ENCODE assay signal across 24 cellular contexts in genomic region chr1:203450016-203450415, GRCh38. TPM values are rescaled to one million over a fixed set of nuclear protein-coding genes. Genes with fewer than 3 reads are reported as not detected.
"Had no signal": no experiment of that assay in that cellular context is flagged by ENCODE, and none has a peak within 500 bp of the region (broad histone marks: within the 10 kb centered on the region; RNA-seq: fewer than 3 reads in every experiment).

No MANE protein-coding gene starts in this region.

- H3K9me3 Mint-ChIP-seq: activated CD4-positive, alpha-beta memory T cell treated with anti-CD3 and anti-CD28 coated beads, Interleukin-2, amount 10 ng/mL, durations not matched to agents 7 days and 5 days; effector memory CD8-positive, alpha-beta T cell; stimulated activated effector memory CD8-positive, alpha-beta T cell treated with anti-CD3 and anti-CD28 coated beads, Interleukin-12 subunit alpha, Interleukin-12 subunit beta, amount 100 ng/mL, for 72 hours; type B pancreatic cell had no signal

- H3K4me1 Mint-ChIP-seq: activated CD4-positive, alpha-beta memory T cell treated with anti-CD3 and anti-CD28 coated beads, Interleukin-2, amount 10 ng/mL, durations not matched to agents 7 days and 5 days; activated naive CD8-positive, alpha-beta T cell treated with anti-CD3 and anti-CD28 coated beads, Interleukin-2, amount 50 U/mL, for 24 hours; naive thymus-derived CD8-positive, alpha-beta T cell; stimulated activated effector memory CD8-positive, alpha-beta T cell treated with anti-CD3 and anti-CD28 coated beads, Interleukin-12 subunit alpha, Interleukin-12 subunit beta, amount 100 ng/mL, for 72 hours; stimulated activated naive CD8-positive, alpha-beta T cell treated with anti-CD3 and anti-CD28 coated beads, Interleukin-15, amount 100 ng/mL, for 72 hours had no signal

- H3K36me3 Mint-ChIP-seq: brain; stimulated activated effector memory CD8-positive, alpha-beta T cell treated with anti-CD3 and anti-CD28 coated beads, Interleukin-12 subunit alpha, Interleukin-12 subunit beta, amount 100 ng/mL, for 72 hours; type B pancreatic cell had no signal

- H3K4me3 Mint-ChIP-seq: activated CD4-positive, alpha-beta memory T cell treated with anti-CD3 and anti-CD28 coated beads, Interleukin-2, amount 10 ng/mL, durations not matched to agents 7 days and 5 days; activated naive CD8-positive, alpha-beta T cell treated with anti-CD3 and anti-CD28 coated beads, Interleukin-2, amount 50 U/mL, for 24 hours; activated T-cell treated with anti-CD3 and anti-CD28 coated beads, Interleukin-2, amount 50 U/mL, for 72 hours; brain; effector memory CD8-positive, alpha-beta T cell; naive thymus-derived CD8-positive, alpha-beta T cell; stimulated activated effector memory CD8-positive, alpha-beta T cell treated with anti-CD3 and anti-CD28 coated beads, Interleukin-12 subunit alpha, Interleukin-12 subunit beta, amount 100 ng/mL, for 72 hours; stimulated activated naive CD8-positive, alpha-beta T cell treated with anti-CD3 and anti-CD28 coated beads, Interleukin-15, amount 100 ng/mL, for 72 hours; type B pancreatic cell had no signal

- H3K27ac ChIP-seq: gastrocnemius medialis had no signal

- DNase-seq: activated CD4-positive, alpha-beta memory T cell treated with anti-CD3 and anti-CD28 coated beads, Interleukin-2, amount 10 ng/mL, durations not matched to agents 7 days and 5 days; activated CD4-positive, alpha-beta T cell treated with anti-CD3 and anti-CD28 coated beads for 48 hours; activated effector memory CD4-positive, alpha-beta T cell treated with Interleukin-2 at 50 U/mL for 16 hours; activated naive CD4-positive, alpha-beta T cell treated with anti-CD3 and anti-CD28 coated beads, Interleukin-2, amount 50 U/mL, for 16 hours; activated naive CD8-positive, alpha-beta T cell treated with anti-CD3 and anti-CD28 coated beads, Interleukin-2, amount 50 U/mL, for 24 hours; activated T-cell treated with anti-CD3 and anti-CD28 coated beads, Interleukin-2, amount 50 U/mL, for 72 hours; anterior cingulate cortex; effector memory CD8-positive, alpha-beta T cell; gastrocnemius medialis; hypothalamus; left ventricle myocardium inferior; naive thymus-derived CD8-positive, alpha-beta T cell; stimulated activated CD4-positive, alpha-beta T cell treated with anti-CD3 and anti-CD28 coated beads, Interleukin-1b, Interleukin-23, amount 100 ng/mL, for 48 hours; stimulated activated naive CD8-positive, alpha-beta T cell treated with anti-CD3 and anti-CD28 coated beads, Interleukin-15, amount 100 ng/mL, for 72 hours had no signal

- H3K4me1 ChIP-seq: gastrocnemius medialis had no signal

- H3K27me3 ChIP-seq: esophagus muscularis mucosa had no signal

- H3K27ac Mint-ChIP-seq: activated CD4-positive, alpha-beta memory T cell treated with anti-CD3 and anti-CD28 coated beads, Interleukin-2, amount 10 ng/mL, durations not matched to agents 7 days and 5 days; activated naive CD8-positive, alpha-beta T cell treated with anti-CD3 and anti-CD28 coated beads, Interleukin-2, amount 50 U/mL, for 24 hours; activated T-cell treated with anti-CD3 and anti-CD28 coated beads, Interleukin-2, amount 50 U/mL, for 72 hours; effector memory CD8-positive, alpha-beta T cell; stimulated activated effector memory CD8-positive, alpha-beta T cell treated with anti-CD3 and anti-CD28 coated beads, Interleukin-12 subunit alpha, Interleukin-12 subunit beta, amount 100 ng/mL, for 72 hours; stimulated activated naive CD8-positive, alpha-beta T cell treated with anti-CD3 and anti-CD28 coated beads, Interleukin-15, amount 100 ng/mL, for 72 hours; type B pancreatic cell had no signal

- H3K36me3 ChIP-seq: esophagus muscularis mucosa, gastrocnemius medialis, left ventricle myocardium inferior had no signal

- H3K4me3 ChIP-seq: esophagus muscularis mucosa, gastrocnemius medialis, left ventricle myocardium inferior had no signal

- H3K9me3 ChIP-seq: gastrocnemius medialis had no signal

RNA-seq across cellular contexts. Expression of gene PRELP, which starts 25.6 kb away (rescaled TPM):
- total RNA-seq: activated CD4-positive, alpha-beta memory T cell treated with anti-CD3 and anti-CD28 coated beads, Interleukin-2, amount 10 ng/mL, durations not matched to agents 7 days and 5 days; activated T-cell treated with anti-CD3 and anti-CD28 coated beads, Interleukin-2, amount 50 U/mL, for 72 hours; dermis microvascular lymphatic vessel endothelial cell; lung microvascular endothelial cell; naive thymus-derived CD8-positive, alpha-beta T cell; T-helper 2 cell treated with Interferon-gamma antibody and Interleukin-4, amounts not matched to agents 100 ng/mL and 5 ng/mL, for 36 hours had no signal
- polyA plus RNA-seq: naive thymus-derived CD8-positive, alpha-beta T cell had no signal

RNA-seq across cellular contexts. Expression of gene OPTC, which starts 43.9 kb away (rescaled TPM):
- total RNA-seq: activated CD4-positive, alpha-beta memory T cell treated with anti-CD3 and anti-CD28 coated beads, Interleukin-2, amount 10 ng/mL, durations not matched to agents 7 days and 5 days; activated T-cell treated with anti-CD3 and anti-CD28 coated beads, Interleukin-2, amount 50 U/mL, for 72 hours; dermis microvascular lymphatic vessel endothelial cell; esophagus muscularis mucosa; gastrocnemius medialis; left ventricle myocardium inferior; lung microvascular endothelial cell; naive thymus-derived CD8-positive, alpha-beta T cell; osteoblast; posterior vena cava; renal cortical epithelial cell; T-helper 2 cell treated with Interferon-gamma antibody and Interleukin-4, amounts not matched to agents 100 ng/mL and 5 ng/mL, for 36 hours had no signal
- polyA plus RNA-seq: naive thymus-derived CD8-positive, alpha-beta T cell had no signal
